ENCODE assay signal across 30 cellular contexts in the genomic region with DNA sequence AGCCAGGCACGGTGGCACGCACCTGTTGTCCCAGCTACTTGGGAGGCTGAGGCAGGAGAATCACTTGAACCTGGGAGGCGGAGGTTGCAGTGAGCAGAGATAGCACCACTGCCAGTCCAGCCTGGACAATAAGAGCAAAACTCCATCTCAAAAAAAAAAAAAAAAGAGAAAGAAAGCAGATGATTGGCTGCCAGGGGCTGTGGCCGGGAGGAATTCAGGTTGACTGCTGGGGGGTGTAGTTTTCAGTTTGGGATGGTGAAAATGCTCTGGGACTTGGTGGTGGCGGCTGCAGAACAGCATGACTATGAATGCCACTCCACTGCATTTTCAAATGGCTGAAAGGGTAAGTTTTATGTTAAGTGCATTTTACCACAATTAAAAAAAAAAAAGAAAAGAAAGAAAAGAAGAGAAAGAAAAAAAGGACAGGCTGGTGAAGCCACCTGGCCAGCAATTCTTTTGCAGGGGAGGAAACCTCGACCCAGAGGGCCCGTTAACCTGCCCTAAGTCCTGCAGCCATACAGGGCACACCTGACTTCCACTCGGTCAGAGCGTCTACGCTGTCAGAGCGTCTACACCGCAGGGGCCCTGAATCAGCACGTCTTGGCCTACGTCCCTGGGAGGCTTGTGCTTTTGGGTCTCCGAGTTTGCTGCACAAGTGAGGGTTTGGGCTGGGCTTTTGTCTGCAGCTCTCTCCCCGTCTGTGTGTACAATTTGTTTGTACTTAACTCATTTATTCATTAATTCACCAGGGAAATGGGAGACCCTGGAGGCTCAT. TPM values are rescaled to one million over a fixed set of nuclear protein-coding genes. Genes with fewer than 3 reads are reported as not detected.
"Had no signal": no experiment of that assay in that cellular context is flagged by ENCODE, and none has a peak within 500 bp of the region (broad histone marks: within the 10 kb centered on the region; RNA-seq: fewer than 3 reads in every experiment).

No MANE protein-coding gene starts in this region.

- H3K27ac ChIP-seq: breast epithelium, SJSA1 had no signal

- H3K4me3 ChIP-seq: breast epithelium, MG63, SJSA1 had no signal

- ATAC-seq: activated T-helper 17 cell treated with anti-CD3 and anti-CD28 coated beads, Interleukin-2, amount 50 U/mL, for 72 hours; Panc1 had no signal

- DNase-seq: activated B cell treated with CpG ODN at 0.5 μM for 24 hours; activated CD4-positive, alpha-beta memory T cell treated with anti-CD3 and anti-CD28 coated beads for 36 hours; activated CD4-positive, alpha-beta T cell treated with anti-CD3 and anti-CD28 coated beads for 1 hour; activated CD4-positive, alpha-beta T cell treated with anti-CD3 and anti-CD28 coated beads, Interleukin-2, amount 10 ng/mL, durations not matched to agents 24 days and 14 days; activated CD8-positive, alpha-beta memory T cell treated with anti-CD3 and anti-CD28 coated beads for 24 hours; activated gamma-delta T cell; activated naive CD4-positive, alpha-beta T cell treated with anti-CD3 and anti-CD28 coated beads for 36 hours; activated naive CD8-positive, alpha-beta T cell treated with anti-CD3 and anti-CD28 coated beads, Interleukin-2, amount 10 ng/mL, durations not matched to agents 7 days and 5 days; activated T-cell treated with anti-CD3 and anti-CD28 coated beads, Interleukin-2, amount 50 U/mL, for 48 hours; aorta; caudate nucleus; MG63; MV-4-11; NCI-H1092 treated with DMSO at 0.1 percent for 48 hours; NCI-H1417 treated with DMSO at 0.1 percent for 48 hours; NCI-H187; NCI-H2081; NCI-H2171 treated with DMSO at 0.1 percent for 48 hours; NCI-H226; NCI-H526; OCI-M1; Right ventricle myocardium superior; RPMI8226 had no signal

- H3K9me3 Mint-ChIP-seq: activated B cell treated with CpG ODN at 0.5 μM for 24 hours; activated CD4-positive, alpha-beta memory T cell treated with anti-CD3 and anti-CD28 coated beads for 36 hours; activated CD4-positive, alpha-beta T cell treated with anti-CD3 and anti-CD28 coated beads, Interleukin-2, amount 10 ng/mL, durations not matched to agents 24 days and 14 days; activated naive CD4-positive, alpha-beta T cell treated with anti-CD3 and anti-CD28 coated beads for 36 hours; activated naive CD8-positive, alpha-beta T cell treated with anti-CD3 and anti-CD28 coated beads, Interleukin-2, amount 10 ng/mL, durations not matched to agents 7 days and 5 days; activated T-helper 17 cell treated with anti-CD3 and anti-CD28 coated beads, Interleukin-2, amount 50 U/mL, for 72 hours; T-helper 1 cell treated with Interleukin-12 subunit alpha and Interleukin-12 subunit beta and Interleukin-4 antibody, amounts not matched to agents 30 μg/mL and 1 μg/mL, for 36 hours had no signal

- H3K9me3 ChIP-seq: breast epithelium, MG63, SJSA1 had no signal

- H3K36me3 ChIP-seq: breast epithelium had no signal

- H3K27me3 ChIP-seq: breast epithelium, MG63, SJSA1 had no signal

- H3K27ac Mint-ChIP-seq: activated B cell treated with CpG ODN at 0.5 μM for 24 hours; activated CD4-positive, alpha-beta memory T cell treated with anti-CD3 and anti-CD28 coated beads for 36 hours; activated CD4-positive, alpha-beta T cell treated with anti-CD3 and anti-CD28 coated beads, Interleukin-2, amount 10 ng/mL, durations not matched to agents 24 days and 14 days; activated naive CD4-positive, alpha-beta T cell treated with anti-CD3 and anti-CD28 coated beads for 36 hours; activated naive CD8-positive, alpha-beta T cell treated with anti-CD3 and anti-CD28 coated beads, Interleukin-2, amount 10 ng/mL, durations not matched to agents 7 days and 5 days; activated T-helper 17 cell treated with anti-CD3 and anti-CD28 coated beads, Interleukin-2, amount 50 U/mL, for 72 hours; T-helper 1 cell treated with Interleukin-12 subunit alpha and Interleukin-12 subunit beta and Interleukin-4 antibody, amounts not matched to agents 30 μg/mL and 1 μg/mL, for 36 hours had no signal

- H3K4me3 Mint-ChIP-seq: activated B cell treated with CpG ODN at 0.5 μM for 24 hours; activated CD4-positive, alpha-beta memory T cell treated with anti-CD3 and anti-CD28 coated beads for 36 hours; activated CD4-positive, alpha-beta T cell treated with anti-CD3 and anti-CD28 coated beads, Interleukin-2, amount 10 ng/mL, durations not matched to agents 24 days and 14 days; activated naive CD4-positive, alpha-beta T cell treated with anti-CD3 and anti-CD28 coated beads for 36 hours; activated naive CD8-positive, alpha-beta T cell treated with anti-CD3 and anti-CD28 coated beads, Interleukin-2, amount 10 ng/mL, durations not matched to agents 7 days and 5 days; activated T-helper 17 cell treated with anti-CD3 and anti-CD28 coated beads, Interleukin-2, amount 50 U/mL, for 72 hours; T-helper 1 cell treated with Interleukin-12 subunit alpha and Interleukin-12 subunit beta and Interleukin-4 antibody, amounts not matched to agents 30 μg/mL and 1 μg/mL, for 36 hours had no signal

RNA-seq across cellular contexts. Expression of a gene that starts 6.7 kb away (rescaled TPM):
- total RNA-seq: activated B cell treated with CpG ODN at 0.5 μM for 24 hours; activated CD4-positive, alpha-beta memory T cell treated with anti-CD3 and anti-CD28 coated beads for 36 hours; activated CD4-positive, alpha-beta T cell treated with anti-CD3 and anti-CD28 coated beads, Interleukin-2, amount 10 ng/mL, durations not matched to agents 24 days and 14 days; activated naive CD4-positive, alpha-beta T cell treated with anti-CD3 and anti-CD28 coated beads for 36 hours; activated naive CD8-positive, alpha-beta T cell treated with anti-CD3 and anti-CD28 coated beads, Interleukin-2, amount 10 ng/mL, durations not matched to agents 7 days and 5 days; activated T-helper 17 cell treated with anti-CD3 and anti-CD28 coated beads, Interleukin-2, amount 50 U/mL, for 72 hours; aorta; breast epithelium; cerebellum; NCI-H460; Right ventricle myocardium superior; SJSA1 had no signal

RNA-seq across cellular contexts. Expression of a gene that starts 14.8 kb away (rescaled TPM):
- total RNA-seq: activated B cell treated with CpG ODN at 0.5 μM for 24 hours; activated CD4-positive, alpha-beta memory T cell treated with anti-CD3 and anti-CD28 coated beads for 36 hours; activated CD4-positive, alpha-beta T cell treated with anti-CD3 and anti-CD28 coated beads, Interleukin-2, amount 10 ng/mL, durations not matched to agents 24 days and 14 days; activated naive CD4-positive, alpha-beta T cell treated with anti-CD3 and anti-CD28 coated beads for 36 hours; activated naive CD8-positive, alpha-beta T cell treated with anti-CD3 and anti-CD28 coated beads, Interleukin-2, amount 10 ng/mL, durations not matched to agents 7 days and 5 days; aorta; NCI-H460; Right ventricle myocardium superior; SJSA1 had no signal
